9 cellular contexts compared by ENCODE assay signal in the genomic region with DNA sequence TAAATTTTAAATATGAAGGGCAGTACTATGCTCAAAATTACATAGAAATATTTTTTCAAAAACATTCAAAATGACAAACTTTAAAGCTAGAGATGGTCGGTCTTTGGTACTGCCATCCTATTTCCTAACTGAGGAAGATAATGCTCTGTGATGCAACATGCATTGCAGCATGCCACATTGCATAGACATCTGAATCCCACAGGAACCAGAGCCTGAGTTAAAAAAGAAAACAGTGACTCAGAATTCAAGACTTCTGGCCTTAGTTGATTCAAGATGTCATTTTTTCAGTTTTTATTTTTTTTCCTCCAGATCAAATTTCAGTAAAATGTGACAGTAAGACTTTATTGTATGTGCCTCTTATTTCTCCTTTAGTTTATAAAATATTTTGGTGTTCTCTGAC. TPM values are rescaled to one million over a fixed set of nuclear protein-coding genes. Genes with fewer than 3 reads are reported as not detected.
DNase-seq lines count a peak whose midpoint lies in the region; ATAC-seq and TF ChIP-seq lines count a peak whose summit lies in the region.
"Had no signal": no experiment of that assay in that cellular context is flagged by ENCODE, and none has a peak within 500 bp of the region (broad histone marks: within the 10 kb centered on the region; RNA-seq: fewer than 3 reads in every experiment).

No MANE protein-coding gene starts in this region.

- H3K4me3 ChIP-seq in breast epithelium: no peak overlapping the region
- no peak overlapping the region for H3K4me3 ChIP-seq in RWPE2 (ENCODE audit: severe bottlenecking)
- no peak overlapping the region for H3K4me3 ChIP-seq in upper lobe of right lung

- intact Hi-C loops in MCF 10A (cut with micrococcal nuclease): loop anchor here (10.0 kb wide), 1 partner anchor 280 kb away; no protein-coding TSS in a partner anchor
- intact Hi-C loops in breast epithelium (cut with DNase I; ENCODE audit: low total_unique reads): no loop called here
- intact Hi-C loops in upper lobe of right lung (cut with DNase I): no loop called here

- H3K9me3 ChIP-seq in breast epithelium: no peaks in the 10 kb centered on the region
- H3K9me3 ChIP-seq in RWPE2 (ENCODE audit: severe bottlenecking): no peaks in the 10 kb centered on the region
- H3K9me3 ChIP-seq in upper lobe of right lung: no peaks in the 10 kb centered on the region

- peaks cover 16% of the 10 kb centered on the region for H3K4me1 Mint-ChIP-seq in MCF 10A (ENCODE audit: insufficient read depth, unreplicated experiment)

- H3K4me3 Mint-ChIP-seq in MCF 10A (ENCODE audit: unreplicated experiment): no peak overlapping the region

- H3K27me3 Mint-ChIP-seq in MCF 10A (ENCODE audit: insufficient read depth, unreplicated experiment): no peaks in the 10 kb centered on the region

- peak; percentile 91 for DNase-seq in MCF 10A (ENCODE audit: unreplicated experiment)
- no peak for DNase-seq in breast epithelium (ENCODE audit: low spot score in 2 of 2)
- DNase-seq in RWPE2 (ENCODE audit: low spot score): no peak
- peak; percentile 90 for DNase-seq in fibroblast of the conjunctiva (ENCODE audit: low read depth)
- DNase-seq in upper lobe of right lung: no peak
- DNase-seq in NCI-H2029 (lab: John Stamatoyannopoulos, UW): no peak
- no peak for DNase-seq in activated CD8-positive, alpha-beta memory T cell treated with anti-CD3 and anti-CD28 coated beads, Interleukin-2, amount 50 U/mL, for 48 hours
- DNase-seq: NCI-H1105 treated with DMSO at 0.1 percent for 48 hours had no signal

- CTCF ChIA-PET in MCF 10A (lab: Yijun Ruan, JAX): interaction anchor here (1.1 kb wide), 1 partner anchor 430 kb away, joined by 3 read pairs; no protein-coding TSS in a partner anchor

- H3K4me1 ChIP-seq in breast epithelium (no peaks in the 10 kb centered on the region), RWPE2 (ENCODE audit: insufficient read depth, poor library complexity, severe bottlenecking) (peaks cover 14% of the 10 kb centered on the region), upper lobe of right lung (no peaks in the 10 kb centered on the region)

- H3K27me3 ChIP-seq in breast epithelium (no peaks in the 10 kb centered on the region), RWPE2 (ENCODE audit: insufficient read depth, poor library complexity, severe bottlenecking) (no peaks in the 10 kb centered on the region), upper lobe of right lung (no peaks in the 10 kb centered on the region)

- H3K27ac Mint-ChIP-seq in MCF 10A (ENCODE audit: low read depth, unreplicated experiment): peak overlapping the region; percentile 70

- POLR2A ChIA-PET in MCF 10A (lab: Yijun Ruan, JAX): interaction anchor here (0.6 to 1.6 kb wide), 10 partner anchors 9 to 307 kb away, joined by 3 to 5 read pairs (median 3); no protein-coding TSS in a partner anchor

- no peaks in the 10 kb centered on the region for H3K9me3 Mint-ChIP-seq in MCF 10A (ENCODE audit: unreplicated experiment)

- TF ChIP-seq CTCF in MCF 10A (IDR thresholded peaks at IDR 0.05; ENCODE audit: unreplicated experiment): no peak
- TF ChIP-seq CTCF in breast epithelium (IDR thresholded peaks at IDR 0.05): no peak
- no peak for TF ChIP-seq CTCF in RWPE2 (IDR thresholded peaks at IDR 0.05; ENCODE audit: poor library complexity, severe bottlenecking)
- TF ChIP-seq CTCF in upper lobe of right lung (IDR thresholded peaks at IDR 0.05): no peak

- BruUV-seq in MCF 10A (replicated peaks; lab: Mats Ljungman, UMichigan): no TSS peak

- TF ChIP-seq POLR2A in breast epithelium (IDR thresholded peaks at IDR 0.05): no peak

- no peak overlapping the region for H3K27ac ChIP-seq in breast epithelium
- peak overlapping the region; percentile 48 for H3K27ac ChIP-seq in RWPE2 (ENCODE audit: poor library complexity, severe bottlenecking)
- H3K27ac ChIP-seq in upper lobe of right lung: no peak overlapping the region

- no peaks in the 10 kb centered on the region for H3K36me3 ChIP-seq in breast epithelium
- no peaks in the 10 kb centered on the region for H3K36me3 ChIP-seq in RWPE2 (ENCODE audit: low read depth)
- H3K36me3 ChIP-seq in upper lobe of right lung: no peaks in the 10 kb centered on the region

- H3K36me3 Mint-ChIP-seq in MCF 10A (ENCODE audit: insufficient read depth, unreplicated experiment): no peaks in the 10 kb centered on the region

- ATAC-seq in RWPE2 (ENCODE audit: low read depth): peak; percentile 94
- ATAC-seq in upper lobe of right lung: peak; percentile 35
- ATAC-seq in HG03159 (IDR thresholded peaks at IDR 0.05; ENCODE audit: unreplicated experiment): no peak

RNA-seq across cellular contexts. Expression of gene TP63, which starts 33.1 kb away (rescaled TPM):
- total RNA-seq in MCF 10A (2022) (26.5 and 41.9 TPM in 2 replicates), breast epithelium (10 to 100 TPM in 2 of 3 donors, under 1 TPM in 1; 0.96 to 47.7 (median 20.0) TPM), upper lobe of right lung (1.3 TPM)

Comparison
In these comparisons a context has a peak if more than half of its experiments do, and no peak if none do; other contexts are left out.
1. DNase-seq: peak in MCF 10A (single experiment) and fibroblast of the conjunctiva (single experiment); none in breast epithelium (0 of 2), RWPE2 (single experiment), upper lobe of right lung (single experiment), NCI-H2029 (single experiment) and activated CD8-positive, alpha-beta memory T cell treated with anti-CD3 and anti-CD28 coated beads, Interleukin-2, amount 50 U/mL, for 48 hours (single experiment).